1 cellular context compared by ENCODE assay signal in the genomic region with DNA sequence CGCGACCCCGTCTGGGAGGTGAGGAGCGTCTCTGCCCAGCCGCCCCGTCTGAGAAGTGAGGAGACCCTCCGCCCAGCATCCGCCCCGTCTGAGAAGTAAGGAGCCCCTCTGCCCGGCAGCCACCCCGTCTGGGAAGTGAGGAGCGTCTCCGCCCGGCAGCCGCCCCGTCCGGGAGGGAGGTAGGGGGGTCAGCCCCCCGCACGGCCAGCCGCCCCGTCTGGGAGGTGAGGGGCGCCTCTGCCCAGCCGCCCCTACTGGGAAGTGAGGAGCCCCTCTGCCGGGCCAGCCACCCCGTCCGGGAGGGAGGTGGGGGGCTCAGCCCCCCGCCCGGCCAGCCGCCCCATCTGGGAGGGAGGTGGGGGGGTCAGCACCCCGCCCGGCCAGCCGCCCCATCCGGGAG. TPM values are rescaled to one million over a fixed set of nuclear protein-coding genes. Genes with fewer than 3 reads are reported as not detected.
"Had no signal": no experiment of that assay in that cellular context is flagged by ENCODE, and none has a peak within 500 bp of the region (broad histone marks: within the 10 kb centered on the region; RNA-seq: fewer than 3 reads in every experiment).

No MANE protein-coding gene starts in this region.

RNA-seq across cellular contexts. Expression of a gene that starts 13.6 kb away (rescaled TPM):
- total RNA-seq: GM23248 had no signal
